17 cellular contexts compared by ENCODE assay signal in the genomic region with DNA sequence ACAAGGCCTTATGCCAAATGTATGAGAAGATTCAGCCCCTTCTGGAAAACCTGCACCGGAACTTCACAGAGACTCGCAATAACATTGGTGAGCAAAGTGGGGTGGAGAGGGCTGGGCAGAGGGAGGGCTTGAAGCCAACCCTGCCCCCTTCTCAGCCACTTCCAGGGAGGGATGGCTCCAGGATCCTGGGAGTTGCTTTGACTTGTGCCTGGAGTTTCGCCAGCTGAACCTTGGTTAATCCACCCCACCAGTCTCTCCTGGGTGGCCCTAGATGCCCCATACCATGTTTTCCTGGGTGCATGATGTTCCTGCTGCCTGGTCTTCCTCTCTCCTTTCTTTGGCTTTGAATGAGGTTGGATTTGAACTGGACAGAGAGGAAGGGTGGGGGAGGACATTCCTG. TPM values are rescaled to one million over a fixed set of nuclear protein-coding genes. Genes with fewer than 3 reads are reported as not detected.
DNase-seq lines count a peak whose midpoint lies in the region; ATAC-seq and TF ChIP-seq lines count a peak whose summit lies in the region.
"Had no signal": no experiment of that assay in that cellular context is flagged by ENCODE, and none has a peak within 500 bp of the region (broad histone marks: within the 10 kb centered on the region; RNA-seq: fewer than 3 reads in every experiment).

No MANE protein-coding gene starts in this region.

- TF ChIP-seq EP300 in stomach (IDR thresholded peaks at IDR 0.05): no peak

- H3K36me3 ChIP-seq in stomach (no peaks in the 10 kb centered on the region), PC-9 (ENCODE audit: low read depth) (no peaks in the 10 kb centered on the region)
- H3K36me3 ChIP-seq: BLaER1 treated with 17β-estradiol and CSF1 and Interleukin-3, amounts not matched to agents 10 nM and 100 nM; HAP-1 had no signal

- CTCF ChIA-PET in PC-9 (lab: Charles Lee): no interaction called here

- no peak for TF ChIP-seq CTCF in stomach (IDR thresholded peaks at IDR 0.05)
- TF ChIP-seq CTCF in PC-9 (conservative IDR thresholded peaks at IDR 0.05): no peak

- no peak for ATAC-seq in left ventricle myocardium superior
- ATAC-seq: HepG2 had no signal

- POLR2A ChIA-PET in PC-9 (lab: Charles Lee; ENCODE audit: unreplicated experiment): no interaction called here

- no peaks in the 10 kb centered on the region for H3K9me2 ChIP-seq in PC-9 (ENCODE audit: insufficient read depth)

- H3F3A ChIP-seq in PC-9 (ENCODE audit: insufficient read depth, low read depth): no peaks in the 10 kb centered on the region

- BruUV-seq in PC-9 (replicated peaks; lab: Mats Ljungman, UMichigan): no TSS peak

- H3K4me3 ChIP-seq in stomach (no peak overlapping the region), PC-9 (no peak overlapping the region)
- H3K4me3 ChIP-seq: BLaER1 treated with 17β-estradiol and CSF1 and Interleukin-3, amounts not matched to agents 10 nM and 100 nM; GM23248; HAP-1 had no signal

- H3K9me3 ChIP-seq in stomach (no peaks in the 10 kb centered on the region), PC-9 (ENCODE audit: insufficient read depth, low read depth) (no peaks in the 10 kb centered on the region)
- H3K9me3 ChIP-seq: BLaER1 treated with 17β-estradiol and CSF1 and Interleukin-3, amounts not matched to agents 10 nM and 100 nM; HAP-1 had no signal

- no peak overlapping the region for H3K4me2 ChIP-seq in PC-9
- H3K4me2 ChIP-seq: BLaER1 treated with 17β-estradiol and CSF1 and Interleukin-3, amounts not matched to agents 10 nM and 100 nM had no signal

- no peaks in the 10 kb centered on the region for H3K4me1 ChIP-seq in stomach
- no peaks in the 10 kb centered on the region for H3K4me1 ChIP-seq in PC-9 (replicated peaks; ENCODE audit: insufficient read depth)
- H3K4me1 ChIP-seq: BLaER1 treated with 17β-estradiol and CSF1 and Interleukin-3, amounts not matched to agents 10 nM and 100 nM; HAP-1 had no signal

- no peak overlapping the region for H3K27ac ChIP-seq in stomach
- H3K27ac ChIP-seq in PC-9: no peak overlapping the region
- H3K27ac ChIP-seq: BLaER1 treated with 17β-estradiol and CSF1 and Interleukin-3, amounts not matched to agents 10 nM and 100 nM; GM23248 had no signal

- H3K79me2 ChIP-seq in PC-9 (ENCODE audit: low read depth): no peaks in the 10 kb centered on the region

- no peak for TF ChIP-seq POLR2A in stomach (IDR thresholded peaks at IDR 0.05)

- H3K27me3 ChIP-seq in stomach (peaks cover 0 to 20% (median 0%) of the 10 kb centered on the region in 3 donors), PC-9 (ENCODE audit: insufficient read depth, low read depth) (peaks cover 53% of the 10 kb centered on the region)
- H3K27me3 ChIP-seq: BLaER1 treated with 17β-estradiol and CSF1 and Interleukin-3, amounts not matched to agents 10 nM and 100 nM had no signal

- 59 to 79% (median 71%) methylated on average over 3 of the region's 3 CpGs for WGBS in stomach, 5 donors

- intact Hi-C loops in cardiac septum (cut with DNase I) (no loop called here), left ventricle myocardium superior (cut with micrococcal nuclease) (no loop called here), stomach (cut with DNase I; ENCODE audit: low total_unique reads) (no loop called here), PC-9 (cut with micrococcal nuclease; ENCODE audit: unreplicated experiment) (no loop called here)

- DNase-seq in cardiac septum (ENCODE audit: low spot score) (peak; percentile 49), left ventricle myocardium superior (no peak), islet precursor cell (peak; percentile 38), stomach (peak; percentile 14), PC-9 (no peak), KG1 (lab: John Stamatoyannopoulos, UW) (no peak)
- no peak for DNase-seq in effector CD4-positive, alpha-beta T cell
- DNase-seq: ACHN; CD4-positive, CD25-positive, alpha-beta regulatory T cell; DMS53; GF-D8; GM23248; HFFc6 had no signal

- no peaks in the 10 kb centered on the region for H4K20me1 ChIP-seq in PC-9 (ENCODE audit: insufficient read depth)

- no peak overlapping the region for H2AFZ ChIP-seq in PC-9
- H2AFZ ChIP-seq: GM23248 had no signal

RNA-seq across cellular contexts. Expression of a gene that starts 10.8 kb away (rescaled TPM):
- total RNA-seq in cardiac septum (not detected), left ventricle myocardium superior (not detected), stomach (not detected), PC-9 (2021) (not detected in 2 replicates)
- polyA plus RNA-seq in stomach: not detected
- total RNA-seq: A172; CD4-positive, CD25-positive, alpha-beta regulatory T cell; GM23248; HepG2; HFFc6 had no signal
- polyA plus RNA-seq: CD4-positive, CD25-positive, alpha-beta regulatory T cell; GM23248; HepG2 had no signal

RNA-seq across cellular contexts. Expression of a gene that starts 42.1 kb away (rescaled TPM):
- total RNA-seq in cardiac septum (29.1 TPM), left ventricle myocardium superior (12.9 TPM), stomach (10 to 100 TPM in 4 of 5 donors, 1 to 10 TPM in 1; 6.2 to 48.4 (median 36.8) TPM), PC-9 (2021) (35.8 and 50.7 TPM in 2 replicates)
- 10 to 100 TPM in 2 of 3 donors, 1 to 10 TPM in 1; 5.2 to 25.8 (median 12.5) TPM for polyA plus RNA-seq in stomach

Comparison
In these comparisons a context has a peak if more than half of its experiments do, and no peak if none do; other contexts are left out.
1. DNase-seq: peak in cardiac septum (single experiment), islet precursor cell (single experiment) and stomach (single experiment); none in left ventricle myocardium superior (single experiment), effector CD4-positive, alpha-beta T cell (single experiment), PC-9 (0 of 2) and KG1 (single experiment).